ENCODE assay signal across 2 cellular contexts in genomic region chr5:181248277-181248676, GRCh38.
TF ChIP-seq lines count a peak whose summit lies in the region.

No MANE protein-coding gene starts in this region.

TF ChIP-seq in SK-N-SH, 30 proteins besides CTCF, POLR2A, EP300 and RAD21:
- TF ChIP-seq POLR2AphosphoS5 (IDR thresholded peaks at IDR 0.05; ENCODE audit: low read depth, low read length) (no peak), NFIC (IDR thresholded peaks at IDR 0.05; ENCODE audit: borderline replicate concordance) (no peak), MEF2A (IDR thresholded peaks at IDR 0.05; ENCODE audit: borderline replicate concordance, low read depth) (no peak), RXRA (IDR thresholded peaks at IDR 0.05; ENCODE audit: borderline replicate concordance, low read depth) (no peak), SIN3A (IDR thresholded peaks at IDR 0.05; ENCODE audit: borderline replicate concordance, low read depth, low read length) (no peak), CHD2 (IDR thresholded peaks at IDR 0.05; ENCODE audit: low read length, partially characterized antibody) (no peak), YY1 (IDR thresholded peaks at IDR 0.05; ENCODE audit: low read depth) (no peak)

TF ChIP-seq in SK-N-SH treated with all-trans-retinoic acid at 6 μM for 48 hours, 23 proteins besides CTCF, POLR2A, EP300 and RAD21:
- no peak for TF ChIP-seq ZFP30 (CRISPR knock-in tag; IDR thresholded peaks at IDR 0.05)
- TF ChIP-seq ZNF8 (CRISPR knock-in tag; IDR thresholded peaks at IDR 0.05), result no peak
- TF ChIP-seq RARB (CRISPR knock-in tag; IDR thresholded peaks at IDR 0.05), result no peak
- no peak for TF ChIP-seq CSRNP3 (CRISPR knock-in tag; IDR thresholded peaks at IDR 0.05)
- no peak for TF ChIP-seq ARNTL (CRISPR knock-in tag; IDR thresholded peaks at IDR 0.05; ENCODE audit: borderline replicate concordance, low read depth)
- TF ChIP-seq PATZ1 (CRISPR knock-in tag; IDR thresholded peaks at IDR 0.05; ENCODE audit: borderline replicate concordance), result no peak
- no peak for TF ChIP-seq TOX (CRISPR knock-in tag; IDR thresholded peaks at IDR 0.05; ENCODE audit: borderline replicate concordance)
- TF ChIP-seq ISL1 (CRISPR knock-in tag; IDR thresholded peaks at IDR 0.05), result no peak
- no peak for TF ChIP-seq TSHZ2 (CRISPR knock-in tag; IDR thresholded peaks at IDR 0.05)
